9 cellular contexts compared by ENCODE assay signal in genomic region chr7:148142660-148143248, GRCh38.
DNase-seq lines count a peak whose midpoint lies in the region; FAIRE-seq and TF ChIP-seq lines count a peak whose summit lies in the region.
"Had no signal": no experiment of that assay in that cellular context is flagged by ENCODE, and none has a peak within 500 bp of the region (broad histone marks: within the 10 kb centered on the region; RNA-seq: fewer than 3 reads in every experiment).

No MANE protein-coding gene starts in this region.

- peaks cover 2 to 3% (median 3%) of the 10 kb centered on the region in 3 donors for H3K27me3 Mint-ChIP-seq in immature natural killer cell (ENCODE audit: low read depth in 3 of 3)
- H3K27me3 Mint-ChIP-seq in CD8-positive, alpha-beta memory T cell, result peaks cover 6 to 12% of the 10 kb centered on the region in 2 donors

- H2AFZ ChIP-seq in keratinocyte (ENCODE audit: control insufficient read depth, low read length), result no peak overlapping the region

- H3K9me1 ChIP-seq in keratinocyte (ENCODE audit: control insufficient read depth, extremely low read depth, insufficient read depth, low read length), result no peaks in the 10 kb centered on the region

- H3K36me3 Mint-ChIP-seq in immature natural killer cell, result no peaks in the 10 kb centered on the region
- no peaks in the 10 kb centered on the region for H3K36me3 Mint-ChIP-seq in CD8-positive, alpha-beta memory T cell

- H3K9me3 ChIP-seq in keratinocyte (ENCODE audit: control insufficient read depth, low read depth, low read length), result peaks cover 2% of the 10 kb centered on the region
- no peaks in the 10 kb centered on the region for H3K9me3 ChIP-seq in CD8-positive, alpha-beta memory T cell (ENCODE audit: low read length)

- dilution Hi-C loops in keratinocyte (cut with MboI; ENCODE audit: extremely low pct_ligation_motif_present, low sequenced_read_pairs), result no loop called here

- H3K79me2 ChIP-seq in keratinocyte (ENCODE audit: control insufficient read depth, insufficient read depth, low read length), result no peaks in the 10 kb centered on the region

- H3K27ac Mint-ChIP-seq in immature natural killer cell, result no peak overlapping the region
- H3K27ac Mint-ChIP-seq in CD8-positive, alpha-beta memory T cell, result no peak overlapping the region
- H3K27ac Mint-ChIP-seq: stimulated activated naive CD8-positive, alpha-beta T cell treated with anti-CD3 and anti-CD28 coated beads, Interleukin-15, Interleukin-2, amounts not matched to agents 100 ng/mL and 50 ng/mL, for 24 hours had no signal

- TF ChIP-seq CTCF in GM13976 (IDR thresholded peaks at IDR 0.05; ENCODE audit: borderline replicate concordance, control extremely low read depth, extremely low read depth, insufficient read depth, missing control alignments), result peak; percentile 39
- TF ChIP-seq CTCF in VCaP (conservative IDR thresholded peaks at IDR 0.05), result peak; percentile 91
- peak; percentile 22 to 40 (median 30) for TF ChIP-seq CTCF in keratinocyte (optimal IDR thresholded peaks at IDR 0.05 in 1 of 3, IDR thresholded peaks at IDR 0.05 in 1 of 3, conservative IDR thresholded peaks at IDR 0.05 in 1 of 3; ENCODE audit: extremely low read depth in 1 of 3, insufficient read depth in 2 of 3, low read length in 3 of 3)

- no peaks in the 10 kb centered on the region for H4K20me1 ChIP-seq in keratinocyte (ENCODE audit: control insufficient read depth, extremely low read depth, insufficient read depth, low read length)

- CTCF ChIA-PET in CD8-positive, alpha-beta memory T cell (lab: Charles Lee), result interaction anchor here (1.3 kb wide), 1 partner anchor 23 kb away, joined by 3 read pairs; no protein-coding TSS in a partner anchor

- DNase-seq in AG08396 (ENCODE audit: low spot score), result peak; percentile 2
- peak; percentile 28 for DNase-seq in GM13976 (ENCODE audit: low spot score)
- DNase-seq in NCI-H1092 treated with DMSO at 0.1 percent for 48 hours (lab: John Stamatoyannopoulos, UW), result peak; percentile 78
- no peak for DNase-seq in keratinocyte (ENCODE audit: low read depth, low spot score)
- no peak for DNase-seq in immature natural killer cell
- no peak for DNase-seq in effector CD4-positive, alpha-beta T cell
- no peak for DNase-seq in CD8-positive, alpha-beta memory T cell

- H3K4me2 ChIP-seq in keratinocyte (ENCODE audit: control insufficient read depth, extremely low read depth, insufficient read depth, low read depth, low read length), result no peak overlapping the region

- H3K27ac ChIP-seq in VCaP (no peak overlapping the region), keratinocyte (ENCODE audit: control insufficient read depth, insufficient read depth, low read length) (no peak overlapping the region)
- H3K27ac ChIP-seq in CD8-positive, alpha-beta memory T cell (ENCODE audit: low read depth, low read length), result no peak overlapping the region

- no peak overlapping the region for H3K4me3 ChIP-seq in keratinocyte (ENCODE audit: control insufficient read depth in 2 of 3, extremely low read depth in 1 of 3, insufficient read depth in 2 of 3, low read depth in 1 of 3, low read length in 3 of 3)
- no peak overlapping the region for H3K4me3 ChIP-seq in CD8-positive, alpha-beta memory T cell (ENCODE audit: low read length)

- H3K36me3 ChIP-seq in keratinocyte (ENCODE audit: control insufficient read depth in 2 of 2, extremely low read depth in 1 of 2, insufficient read depth in 2 of 2, low read length in 2 of 2), result no peaks in the 10 kb centered on the region
- H3K36me3 ChIP-seq in CD8-positive, alpha-beta memory T cell (ENCODE audit: insufficient read depth, low read length), result no peaks in the 10 kb centered on the region

- no peak overlapping the region for H3K4me3 Mint-ChIP-seq in immature natural killer cell
- no peak overlapping the region for H3K4me3 Mint-ChIP-seq in CD8-positive, alpha-beta memory T cell
- H3K4me3 Mint-ChIP-seq: stimulated activated naive CD8-positive, alpha-beta T cell treated with anti-CD3 and anti-CD28 coated beads, Interleukin-15, Interleukin-2, amounts not matched to agents 100 ng/mL and 50 ng/mL, for 24 hours had no signal

- no peaks in the 10 kb centered on the region for H3K27me3 ChIP-seq in keratinocyte (ENCODE audit: control insufficient read depth, extremely low read depth, insufficient read depth, low read length)
- H3K27me3 ChIP-seq in CD8-positive, alpha-beta memory T cell (ENCODE audit: insufficient read depth, low read length, poor library complexity, severe bottlenecking), result no peaks in the 10 kb centered on the region

- no peak overlapping the region for H3K9ac ChIP-seq in keratinocyte (ENCODE audit: control insufficient read depth, extremely low read depth, insufficient read depth, low read length)

- H3K4me1 ChIP-seq in keratinocyte (ENCODE audit: control insufficient read depth, extremely low read depth, insufficient read depth, low read length), result no peaks in the 10 kb centered on the region
- H3K4me1 ChIP-seq in CD8-positive, alpha-beta memory T cell (ENCODE audit: insufficient read depth, low read length), result no peaks in the 10 kb centered on the region

- POLR2A ChIA-PET in CD8-positive, alpha-beta memory T cell (lab: Charles Lee), result no interaction called here

- in situ Hi-C loops in GM13976 (cut with MboI; ENCODE audit: low sequenced_read_pairs, unreplicated experiment), result no loop called here

- peaks cover 0 to under 1% (median 0%) of the 10 kb centered on the region in 6 donors for H3K9me3 Mint-ChIP-seq in immature natural killer cell
- peaks cover 0 to 5% (median 4%) of the 10 kb centered on the region in 5 donors for H3K9me3 Mint-ChIP-seq in CD8-positive, alpha-beta memory T cell
- H3K9me3 Mint-ChIP-seq: stimulated activated naive CD8-positive, alpha-beta T cell treated with anti-CD3 and anti-CD28 coated beads, Interleukin-15, Interleukin-2, amounts not matched to agents 100 ng/mL and 50 ng/mL, for 24 hours had no signal

- no peaks in the 10 kb centered on the region for H3K4me1 Mint-ChIP-seq in immature natural killer cell
- no peaks in the 10 kb centered on the region for H3K4me1 Mint-ChIP-seq in CD8-positive, alpha-beta memory T cell

- no peak for FAIRE-seq in keratinocyte (lab: Jason Lieb, UNC)

Comparison
In these comparisons a context has a peak if more than half of its experiments do, and no peak if none do; other contexts are left out.
1. DNase-seq: peak in AG08396 (single experiment), GM13976 (single experiment) and NCI-H1092 treated with DMSO at 0.1 percent for 48 hours (single experiment); none in keratinocyte (single experiment), immature natural killer cell (0 of 3), effector CD4-positive, alpha-beta T cell (single experiment) and CD8-positive, alpha-beta memory T cell (0 of 5).
2. CTCF ChIP-seq: peak in every context shown above with its lines; median percentile 91 in VCaP; 39 in GM13976; 30 in keratinocyte.